8 cellular contexts compared by ENCODE assay signal in the genomic region with DNA sequence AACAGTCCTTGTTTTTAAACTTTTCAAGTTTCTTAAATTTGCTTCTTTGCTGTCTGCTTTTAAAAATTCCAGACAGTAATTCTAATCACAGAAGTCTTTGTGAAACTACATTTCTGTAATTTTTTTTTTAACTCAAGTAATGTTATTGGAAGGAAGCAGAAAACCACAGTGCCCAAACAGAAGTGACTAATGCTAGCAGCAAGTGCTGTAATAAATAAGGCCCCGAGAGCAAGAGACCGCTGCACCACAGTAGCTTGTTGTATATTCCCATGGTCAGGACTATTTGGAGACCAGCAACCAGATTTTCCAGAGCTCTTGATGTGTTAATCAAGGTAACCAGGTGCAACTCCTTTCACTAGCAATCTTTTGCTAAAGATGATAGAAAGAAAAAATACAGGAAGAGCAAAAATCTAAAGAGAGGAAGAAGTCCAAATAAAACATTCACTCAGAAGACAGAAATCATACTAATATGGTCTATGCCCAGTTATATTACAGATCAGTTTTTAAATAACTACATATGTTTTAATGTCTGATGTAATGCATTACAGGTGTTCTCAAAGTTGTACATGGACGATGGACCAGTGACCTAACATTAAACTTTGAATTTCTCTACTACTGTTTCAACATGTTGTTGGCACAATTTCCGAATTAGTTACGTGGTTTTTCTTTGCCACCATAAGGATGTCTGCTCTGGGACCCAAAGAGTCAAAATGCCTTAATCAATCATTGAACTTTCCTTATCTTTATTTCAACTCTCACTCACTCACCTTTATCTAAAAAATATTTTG. TPM values are rescaled to one million over a fixed set of nuclear protein-coding genes. Genes with fewer than 3 reads are reported as not detected.
DNase-seq lines count a peak whose midpoint lies in the region; ATAC-seq, FAIRE-seq and TF ChIP-seq lines count a peak whose summit lies in the region.

No MANE protein-coding gene starts in this region.

- TF ChIP-seq CTCF in left ventricle myocardium inferior (IDR thresholded peaks at IDR 0.05; ENCODE audit: borderline replicate concordance) = no peak
- no peak for TF ChIP-seq CTCF in astrocyte of the cerebellum (IDR thresholded peaks at IDR 0.05; ENCODE audit: low read depth, low read length, missing control alignments)

- intact Hi-C loops in left ventricle myocardium inferior (cut with micrococcal nuclease) (no loop called here), cardiac septum (cut with DNase I) (loop anchor here (2.0 to 5.0 kb wide), 2 partner anchors 35 to 96 kb away; no protein-coding TSS in a partner anchor)

- H3K4me1 ChIP-seq in left ventricle myocardium inferior = peaks cover 89% of the 10 kb centered on the region

- no peak for FAIRE-seq in GM19239 (lab: Jason Lieb, UNC)

- ATAC-seq in HG03442 (IDR thresholded peaks at IDR 0.05; ENCODE audit: unreplicated experiment) = peak; percentile 76

- no peaks in the 10 kb centered on the region for H3K27me3 ChIP-seq in left ventricle myocardium inferior (ENCODE audit: low read depth)

- H3K4me3 ChIP-seq in left ventricle myocardium inferior (no peak overlapping the region), astrocyte of the cerebellum (ENCODE audit: low read depth, low read length) (no peak overlapping the region)

- H3K27ac ChIP-seq in left ventricle myocardium inferior (replicated peaks) = peak overlapping the region; percentile 22

- DNase-seq in left ventricle myocardium inferior (no peak), cardiac septum (ENCODE audit: low spot score) (no peak), astrocyte of the cerebellum (ENCODE audit: low read depth) (peak; percentile 92), renal cortical epithelial cell (ENCODE audit: low read depth) (peak; percentile 89), GM19239 (ENCODE audit: insufficient read length, low spot score) (no peak), NCI-H1436 treated with DMSO at 0.1 percent for 48 hours (lab: John Stamatoyannopoulos, UW) (no peak)
- DNase-seq in stimulated activated CD4-positive, alpha-beta T cell treated with anti-CD3 and anti-CD28 coated beads, Interleukin-2, amount 100 ng/mL, for 24 hours = no peak

- in situ Hi-C loops in astrocyte of the cerebellum (cut with HindIII; ENCODE audit: low sequenced_read_pairs) = no loop called here

- H3K36me3 ChIP-seq in left ventricle myocardium inferior = no peaks in the 10 kb centered on the region

- no peaks in the 10 kb centered on the region for H3K9me3 ChIP-seq in left ventricle myocardium inferior (replicated peaks)

RNA-seq across cellular contexts. Expression of a gene that starts 36.4 kb away (rescaled TPM):
- total RNA-seq in left ventricle myocardium inferior (39.1 TPM), cardiac septum (82.7 TPM), renal cortical epithelial cell (187 and 209 TPM in 2 replicates)

Comparison
In these comparisons a context has a peak if more than half of its experiments do, and no peak if none do; other contexts are left out.
1. DNase-seq: peak in astrocyte of the cerebellum (single experiment) and renal cortical epithelial cell (single experiment); none in left ventricle myocardium inferior (single experiment), cardiac septum (single experiment), GM19239 (single experiment), stimulated activated CD4-positive, alpha-beta T cell treated with anti-CD3 and anti-CD28 coated beads, Interleukin-2, amount 100 ng/mL, for 24 hours (0 of 2) and NCI-H1436 treated with DMSO at 0.1 percent for 48 hours (single experiment).